In genomic region chr6:25706314-25707014, GRCh38 we compare ENCODE assay signal across 15 cellular contexts. TPM values are rescaled to one million over a fixed set of nuclear protein-coding genes. Genes with fewer than 3 reads are reported as not detected.
DNase-seq lines count a peak whose midpoint lies in the region; ATAC-seq and TF ChIP-seq lines count a peak whose summit lies in the region.
"Had no signal": no experiment of that assay in that cellular context is flagged by ENCODE, and none has a peak within 500 bp of the region (broad histone marks: within the 10 kb centered on the region; RNA-seq: fewer than 3 reads in every experiment).

No MANE protein-coding gene starts in this region.

- H3K27ac ChIP-seq in GM23338 (ENCODE audit: low read depth): no peak overlapping the region
- H3K27ac ChIP-seq in CD4-positive, alpha-beta memory T cell (ENCODE audit: low read depth, low read length): no peak overlapping the region
- H3K27ac ChIP-seq: BLaER1 treated with 17β-estradiol and CSF1 and Interleukin-3, amounts not matched to agents 10 nM and 100 nM; heart right ventricle had no signal

- H3K27me3 Mint-ChIP-seq in GM23338 (ENCODE audit: insufficient read depth, low read depth, poor library complexity): no peaks in the 10 kb centered on the region
- peaks cover 4 to 18% of the 10 kb centered on the region in 2 donors for H3K27me3 Mint-ChIP-seq in CD4-positive, alpha-beta memory T cell

- CTCF ChIA-PET in CD4-positive, alpha-beta memory T cell (lab: Charles Lee; ENCODE audit: partially characterized antibody): interaction anchor here (6.0 kb wide), 1 partner anchor 13 kb away, joined by 33 read pairs; no protein-coding TSS in a partner anchor

- no peaks in the 10 kb centered on the region for H3K36me3 ChIP-seq in BE2C
- H3K36me3 ChIP-seq in GM23338 (ENCODE audit: insufficient read depth): no peaks in the 10 kb centered on the region
- H3K36me3 ChIP-seq in CD4-positive, alpha-beta memory T cell (ENCODE audit: insufficient read depth, low read length): no peaks in the 10 kb centered on the region
- H3K36me3 ChIP-seq: BLaER1 treated with 17β-estradiol and CSF1 and Interleukin-3, amounts not matched to agents 10 nM and 100 nM; heart right ventricle had no signal

- H3K9me3 Mint-ChIP-seq in GM23338: no peaks in the 10 kb centered on the region
- H3K9me3 Mint-ChIP-seq in CD4-positive, alpha-beta memory T cell: no peaks in the 10 kb centered on the region
- H3K9me3 Mint-ChIP-seq: activated naive CD8-positive, alpha-beta T cell treated with anti-CD3 and anti-CD28 coated beads, Interleukin-2, amount 50 U/mL, for 24 hours; stimulated activated naive CD8-positive, alpha-beta T cell treated with anti-CD3 and anti-CD28 coated beads, Interleukin-15, Interleukin-2, amounts not matched to agents 100 ng/mL and 50 ng/mL, for 24 hours had no signal

- H3F3A ChIP-seq in GM23338 (replicated peaks; ENCODE audit: low read depth): no peaks in the 10 kb centered on the region

- peak; percentile 62 for DNase-seq in BE2C
- DNase-seq in GM23338 (ENCODE audit: low spot score): no peak
- DNase-seq in RPMI7951 (ENCODE audit: low read depth): peak; percentile 23
- peak; percentile 53 for DNase-seq in left ventricle myocardium superior
- no peak for DNase-seq in activated CD4-positive, alpha-beta T cell treated with anti-CD3 and anti-CD28 coated beads, Interleukin-2, amount 50 U/mL, for 48 hours
- DNase-seq in activated CD4-positive, CD25-positive, alpha-beta regulatory T cell (lab: John Stamatoyannopoulos, UW): no peak
- DNase-seq in CD4-positive, alpha-beta memory T cell: no peak
- DNase-seq: activated naive CD8-positive, alpha-beta T cell treated with anti-CD3 and anti-CD28 coated beads, Interleukin-2, amount 50 U/mL, for 24 hours; NCI-H1930 had no signal

- H3K27ac Mint-ChIP-seq in GM23338: no peak overlapping the region
- no peak overlapping the region for H3K27ac Mint-ChIP-seq in CD4-positive, alpha-beta memory T cell
- H3K27ac Mint-ChIP-seq: activated naive CD8-positive, alpha-beta T cell treated with anti-CD3 and anti-CD28 coated beads, Interleukin-2, amount 50 U/mL, for 24 hours; stimulated activated naive CD8-positive, alpha-beta T cell treated with anti-CD3 and anti-CD28 coated beads, Interleukin-15, Interleukin-2, amounts not matched to agents 100 ng/mL and 50 ng/mL, for 24 hours had no signal

- H4K20me1 ChIP-seq in GM23338 (replicated peaks; ENCODE audit: insufficient read depth): no peaks in the 10 kb centered on the region
- H4K20me1 ChIP-seq: BLaER1 treated with 17β-estradiol and CSF1 and Interleukin-3, amounts not matched to agents 10 nM and 100 nM had no signal

- no peaks in the 10 kb centered on the region for H3K27me3 ChIP-seq in BE2C
- no peaks in the 10 kb centered on the region for H3K27me3 ChIP-seq in GM23338 (ENCODE audit: insufficient read depth)
- peaks cover 3% of the 10 kb centered on the region for H3K27me3 ChIP-seq in CD4-positive, alpha-beta memory T cell (ENCODE audit: insufficient read depth, low read length)
- H3K27me3 ChIP-seq: BLaER1 treated with 17β-estradiol and CSF1 and Interleukin-3, amounts not matched to agents 10 nM and 100 nM had no signal

- H3K79me2 ChIP-seq in GM23338 (replicated peaks; ENCODE audit: insufficient read depth): no peaks in the 10 kb centered on the region

- ATAC-seq in GM23338 (no peak), left ventricle myocardium superior (no peak), GM19035 (IDR thresholded peaks at IDR 0.05; ENCODE audit: unreplicated experiment) (no peak)
- ATAC-seq: activated naive CD8-positive, alpha-beta T cell treated with anti-CD3 and anti-CD28 coated beads, Interleukin-2, amount 50 U/mL, for 24 hours; heart right ventricle had no signal

- no peak overlapping the region for H3K4me3 Mint-ChIP-seq in GM23338
- no peak overlapping the region for H3K4me3 Mint-ChIP-seq in CD4-positive, alpha-beta memory T cell
- H3K4me3 Mint-ChIP-seq: activated naive CD8-positive, alpha-beta T cell treated with anti-CD3 and anti-CD28 coated beads, Interleukin-2, amount 50 U/mL, for 24 hours; stimulated activated naive CD8-positive, alpha-beta T cell treated with anti-CD3 and anti-CD28 coated beads, Interleukin-15, Interleukin-2, amounts not matched to agents 100 ng/mL and 50 ng/mL, for 24 hours had no signal

- H3K4me3 ChIP-seq in BE2C (ENCODE audit: low read depth, low read length) (no peak overlapping the region), GM23338 (no peak overlapping the region)
- H3K4me3 ChIP-seq in CD4-positive, alpha-beta memory T cell (ENCODE audit: low read length in 2 of 2): no peak overlapping the region
- H3K4me3 ChIP-seq: BLaER1 treated with 17β-estradiol and CSF1 and Interleukin-3, amounts not matched to agents 10 nM and 100 nM; heart right ventricle had no signal

- H3K4me1 Mint-ChIP-seq in GM23338: no peaks in the 10 kb centered on the region
- H3K4me1 Mint-ChIP-seq in CD4-positive, alpha-beta memory T cell: no peaks in the 10 kb centered on the region
- H3K4me1 Mint-ChIP-seq: activated naive CD8-positive, alpha-beta T cell treated with anti-CD3 and anti-CD28 coated beads, Interleukin-2, amount 50 U/mL, for 24 hours had no signal

- intact Hi-C loops in left ventricle myocardium superior (cut with micrococcal nuclease): no loop called here
- intact Hi-C loops in CD4-positive, alpha-beta memory T cell (cut with micrococcal nuclease): no loop called here

- H3K4me1 ChIP-seq in BE2C: peaks cover 6% of the 10 kb centered on the region; the same call in 1 of the 2 replicates
- no peaks in the 10 kb centered on the region for H3K4me1 ChIP-seq in GM23338 (ENCODE audit: insufficient read depth)
- H3K4me1 ChIP-seq in CD4-positive, alpha-beta memory T cell (ENCODE audit: insufficient read depth, low read length): no peaks in the 10 kb centered on the region
- H3K4me1 ChIP-seq: BLaER1 treated with 17β-estradiol and CSF1 and Interleukin-3, amounts not matched to agents 10 nM and 100 nM; heart right ventricle had no signal

- TF ChIP-seq CTCF in BE2C (IDR thresholded peaks at IDR 0.05; ENCODE audit: low read depth, low read length): no peak
- TF ChIP-seq CTCF in GM23338 (conservative IDR thresholded peaks at IDR 0.05; ENCODE audit: low read depth in 2 of 2): no peak

- peak overlapping the region; percentile 56; the same call in 1 of the 2 replicates for H2AFZ ChIP-seq in GM23338

- no peak overlapping the region for H3K4me2 ChIP-seq in GM23338
- H3K4me2 ChIP-seq: BLaER1 treated with 17β-estradiol and CSF1 and Interleukin-3, amounts not matched to agents 10 nM and 100 nM had no signal

- H3K36me3 Mint-ChIP-seq in GM23338 (ENCODE audit: low read depth): no peaks in the 10 kb centered on the region
- no peaks in the 10 kb centered on the region for H3K36me3 Mint-ChIP-seq in CD4-positive, alpha-beta memory T cell

- H3K9me3 ChIP-seq in BE2C: no peaks in the 10 kb centered on the region
- no peaks in the 10 kb centered on the region for H3K9me3 ChIP-seq in CD4-positive, alpha-beta memory T cell (ENCODE audit: control insufficient read depth in 1 of 2, low read length in 2 of 2)
- H3K9me3 ChIP-seq: heart right ventricle had no signal

- H3K9me2 ChIP-seq in GM23338 (ENCODE audit: insufficient read depth): no peaks in the 10 kb centered on the region

- POLR2A ChIA-PET in CD4-positive, alpha-beta memory T cell (lab: Charles Lee; ENCODE audit: partially characterized antibody): no interaction called here

TF ChIP-seq in GM23338, 12 proteins besides CTCF, POLR2A, EP300 and RAD21 (continues in another document):
- no peak for TF ChIP-seq EZH2 (IDR thresholded peaks at IDR 0.05; ENCODE audit: low read depth, unreplicated experiment)
- TF ChIP-seq EZH2phosphoT487 (IDR thresholded peaks at IDR 0.05; ENCODE audit: unreplicated experiment): no peak
- no peak for TF ChIP-seq POLR2AphosphoS5 (IDR thresholded peaks at IDR 0.05; ENCODE audit: low read depth)
- no peak for TF ChIP-seq STAT1 (IDR thresholded peaks at IDR 0.05; ENCODE audit: unreplicated experiment)
- no peak for TF ChIP-seq ETS1 (IDR thresholded peaks at IDR 0.05)
- no peak for TF ChIP-seq ZNF114 (CRISPR knock-in tag; IDR thresholded peaks at IDR 0.05)
- no peak for TF ChIP-seq ZNF331 (CRISPR knock-in tag; IDR thresholded peaks at IDR 0.05; ENCODE audit: low read depth)
- no peak for TF ChIP-seq NANOG (IDR thresholded peaks at IDR 0.05; ENCODE audit: borderline replicate concordance)

RNA-seq across cellular contexts. Expression of gene SLC17A4, which starts 48.1 kb away (rescaled TPM):
- polyA plus RNA-seq in BE2C (2012; ENCODE audit: insufficient read depth, insufficient read length, low read depth): not detected
- not detected in 2 replicates for total RNA-seq in GM23338 (2014; rRNA removed; shearing (Covaris generic))
- not detected in 2 replicates for polyA plus RNA-seq in GM23338 (2016; fragmentation: Nextera tagmentation; extraction: Ambion mirVana)
- total RNA-seq in RPMI7951 (2014; rRNA removed; shearing (Covaris generic)): not detected in 2 replicates
- total RNA-seq in left ventricle myocardium superior: not detected
- total RNA-seq in CD4-positive, alpha-beta memory T cell: not detected
- polyA plus RNA-seq in CD4-positive, alpha-beta memory T cell: not detected
- total RNA-seq: heart right ventricle, lung microvascular endothelial cell, osteoblast had no signal
- polyA plus RNA-seq: heart right ventricle had no signal

RNA-seq across cellular contexts. Expression of gene SCGN, which starts 54.4 kb away (rescaled TPM):
- polyA plus RNA-seq in BE2C (2012; ENCODE audit: insufficient read depth, insufficient read length, low read depth): 0.51 TPM
- total RNA-seq in GM23338 (2014; rRNA removed; shearing (Covaris generic)): not detected in 2 replicates
- polyA plus RNA-seq in GM23338 (2016; fragmentation: Nextera tagmentation; extraction: Ambion mirVana): not detected in 2 replicates
- not detected in 2 replicates for total RNA-seq in RPMI7951 (2014; rRNA removed; shearing (Covaris generic))
- total RNA-seq in left ventricle myocardium superior: 0.79 TPM
- total RNA-seq in CD4-positive, alpha-beta memory T cell: not detected
- polyA plus RNA-seq in CD4-positive, alpha-beta memory T cell: not detected
- total RNA-seq: lung microvascular endothelial cell, osteoblast had no signal

Comparison
In these comparisons a context has a peak if more than half of its experiments do, and no peak if none do; other contexts are left out.
1. DNase-seq: peak in BE2C (single experiment), RPMI7951 (single experiment) and left ventricle myocardium superior (single experiment); none in GM23338 (single experiment), activated CD4-positive, alpha-beta T cell treated with anti-CD3 and anti-CD28 coated beads, Interleukin-2, amount 50 U/mL, for 48 hours (0 of 2), activated CD4-positive, CD25-positive, alpha-beta regulatory T cell (0 of 4) and CD4-positive, alpha-beta memory T cell (0 of 5).